In genomic region chr2:61065706-61066688, GRCh38 we compare ENCODE assay signal across 8 cellular contexts. TPM values are rescaled to one million over a fixed set of nuclear protein-coding genes. Genes with fewer than 3 reads are reported as not detected.
DNase-seq lines count a peak whose midpoint lies in the region; ATAC-seq, FAIRE-seq and TF ChIP-seq lines count a peak whose summit lies in the region.

Gene SANBR (plus strand): TSS chr2:61065871. CDS start chr2:61070351, 4,480 bp downstream.

- no peak for TF ChIP-seq CTCF in keratinocyte (optimal IDR thresholded peaks at IDR 0.05 in 1 of 3, IDR thresholded peaks at IDR 0.05 in 1 of 3, conservative IDR thresholded peaks at IDR 0.05 in 1 of 3; ENCODE audit: extremely low read depth in 1 of 3, insufficient read depth in 2 of 3, low read length in 3 of 3)

- DNase-seq in AG08396 (ENCODE audit: low spot score) (peak; percentile 97), NCI-H226 (peak; percentile 85), keratinocyte (ENCODE audit: low read depth, low spot score) (no peak)
- DNase-seq in activated CD4-positive, CD25-positive, alpha-beta regulatory T cell (lab: John Stamatoyannopoulos, UW) = peak; percentile 56 to 78 (median 70)
- DNase-seq in central memory CD8-positive, alpha-beta T cell (ENCODE audit: low spot score in 2 of 2) = peak; percentile 66 to 70
- peak; percentile 78 for DNase-seq in stimulated activated CD4-positive, alpha-beta T cell treated with anti-CD3 and anti-CD28 coated beads, Interleukin-12 subunit alpha, Interleukin-12 subunit beta, amount 100 ng/mL, for 4 hours

- peak within 1 kb of the TSS; percentile 99 for H3K4me2 ChIP-seq in keratinocyte (ENCODE audit: control insufficient read depth, extremely low read depth, insufficient read depth, low read depth, low read length)

- H3K9me3 Mint-ChIP-seq in central memory CD8-positive, alpha-beta T cell = no peaks in the 10 kb centered on the region

- no peak for FAIRE-seq in keratinocyte (lab: Jason Lieb, UNC)

- peak within 1 kb of the TSS; percentile 98 for H2AFZ ChIP-seq in keratinocyte (ENCODE audit: control insufficient read depth, low read length)

- no peaks in the 10 kb centered on the region for H4K20me1 ChIP-seq in keratinocyte (ENCODE audit: control insufficient read depth, extremely low read depth, insufficient read depth, low read length)

- ATAC-seq in GM18873 (IDR thresholded peaks at IDR 0.05; ENCODE audit: low FRiP score, unreplicated experiment) (peak; percentile 87), HG03108 (IDR thresholded peaks at IDR 0.05; ENCODE audit: unreplicated experiment) (peak; percentile 96)
- ATAC-seq in central memory CD8-positive, alpha-beta T cell (replicated peaks; ENCODE audit: extremely low read depth, poor library complexity, severe bottlenecking) = peak; percentile 97

- H3K4me1 ChIP-seq in keratinocyte (ENCODE audit: control insufficient read depth, extremely low read depth, insufficient read depth, low read length) = peaks cover 6% of the 10 kb centered on the region

- H3K27ac Mint-ChIP-seq in central memory CD8-positive, alpha-beta T cell (ENCODE audit: low read depth) = peak within 1 kb of the TSS; percentile 82

- H3K9me3 ChIP-seq in keratinocyte (ENCODE audit: control insufficient read depth, low read depth, low read length) = no peaks in the 10 kb centered on the region

- peak within 1 kb of the TSS; percentile 78 to 88 (median 88) for H3K4me3 ChIP-seq in keratinocyte (ENCODE audit: control insufficient read depth in 2 of 3, extremely low read depth in 1 of 3, insufficient read depth in 2 of 3, low read depth in 1 of 3, low read length in 3 of 3)

- peak within 1 kb of the TSS; percentile 53 for H3K27ac ChIP-seq in keratinocyte (ENCODE audit: control insufficient read depth, insufficient read depth, low read length)

- peak within 1 kb of the TSS; percentile 85 for H3K4me3 Mint-ChIP-seq in central memory CD8-positive, alpha-beta T cell

- H3K79me2 ChIP-seq in keratinocyte (ENCODE audit: control insufficient read depth, insufficient read depth, low read length) = peaks cover 10% of the 10 kb centered on the region

- peak within 1 kb of the TSS; percentile 79 for H3K9ac ChIP-seq in keratinocyte (ENCODE audit: control insufficient read depth, extremely low read depth, insufficient read depth, low read length)

- H3K27me3 Mint-ChIP-seq in central memory CD8-positive, alpha-beta T cell = no peaks in the 10 kb centered on the region

- dilution Hi-C loops in keratinocyte (cut with MboI; ENCODE audit: extremely low pct_ligation_motif_present, low sequenced_read_pairs) = no loop called here

- peaks cover 2% of the 10 kb centered on the region for H3K36me3 Mint-ChIP-seq in central memory CD8-positive, alpha-beta T cell (ENCODE audit: insufficient read depth)

- H3K4me1 Mint-ChIP-seq in central memory CD8-positive, alpha-beta T cell = peaks cover 11% of the 10 kb centered on the region

- H3K9me1 ChIP-seq in keratinocyte (ENCODE audit: control insufficient read depth, extremely low read depth, insufficient read depth, low read length) = no peaks in the 10 kb centered on the region

- H3K36me3 ChIP-seq in keratinocyte (ENCODE audit: control insufficient read depth in 2 of 2, extremely low read depth in 1 of 2, insufficient read depth in 2 of 2, low read length in 2 of 2) = peaks cover 2 to 3% of the 10 kb centered on the region in 2 experiments

- H3K27me3 ChIP-seq in keratinocyte (ENCODE audit: control insufficient read depth, extremely low read depth, insufficient read depth, low read length) = no peaks in the 10 kb centered on the region

RNA-seq across cellular contexts. Expression of gene SANBR, which starts in this region (rescaled TPM):
- polyA plus RNA-seq in keratinocyte = 4.0 to 7.0 TPM (median 4.7 TPM) in 3 replicates
- 1.3 TPM for polyA plus RNA-seq in keratinocyte (2011; ENCODE audit: low read depth)
- polyA plus RNA-seq in keratinocyte (2011; cell fraction: cytosol; rRNA removed) = 2.7 and 3.5 TPM in 2 replicates
- polyA plus RNA-seq in keratinocyte (2011; cell fraction: nucleus; rRNA removed) = 5.6 and 7.5 TPM in 2 replicates
- polyA plus RNA-seq in keratinocyte (2012; ENCODE audit: low replicate concordance) = 1.7 and 4.2 TPM in 2 replicates
- polyA minus RNA-seq in keratinocyte = 2.0 to 7.7 TPM (median 2.5 TPM) in 3 replicates
- polyA minus RNA-seq in keratinocyte (2011; cell fraction: cytosol; rRNA and poly(A)+ RNA removed) = 1.7 TPM
- polyA minus RNA-seq in keratinocyte (2011; cell fraction: nucleus; rRNA and poly(A)+ RNA removed) = 3.2 and 8.5 TPM in 2 replicates
